In genomic region chr9:34318163-34318790, GRCh38 we compare ENCODE assay signal across 1 cellular context.
TF ChIP-seq lines count a peak whose summit lies in the region.

No MANE protein-coding gene starts in this region.

TF ChIP-seq in H1, 55 proteins besides CTCF, POLR2A, EP300 and RAD21:
- TF ChIP-seq POU5F1 (IDR thresholded peaks at IDR 0.05; ENCODE audit: low read depth, low read length) (no peak), MAFK (IDR thresholded peaks at IDR 0.05; ENCODE audit: low read depth, low read length) (no peak), SP2 (IDR thresholded peaks at IDR 0.05; ENCODE audit: low read length) (no peak), NRF1 (IDR thresholded peaks at IDR 0.05; ENCODE audit: low read depth, low read length) (no peak), BCL11A (IDR thresholded peaks at IDR 0.05; ENCODE audit: low read depth in 2 of 2, low read length in 2 of 2) (no peak), BACH1 (IDR thresholded peaks at IDR 0.05; ENCODE audit: low read length) (no peak), GTF2F1 (IDR thresholded peaks at IDR 0.05; ENCODE audit: borderline replicate concordance, low read depth, low read length) (no peak), EGR1 (IDR thresholded peaks at IDR 0.05; ENCODE audit: borderline replicate concordance, low read depth, low read length) (no peak), FOSL1 (IDR thresholded peaks at IDR 0.05; ENCODE audit: insufficient read depth, low read depth, low read length) (no peak), SRF (IDR thresholded peaks at IDR 0.05; ENCODE audit: low read depth, low read length) (no peak), TAF7 (optimal IDR thresholded peaks at IDR 0.05; ENCODE audit: borderline replicate concordance, low read depth, low read length) (no peak), SP1 (IDR thresholded peaks at IDR 0.05; ENCODE audit: low read depth, low read length) (no peak), CEBPB (IDR thresholded peaks at IDR 0.05; ENCODE audit: low read depth, low read length) (no peak), TAF1 (IDR thresholded peaks at IDR 0.05; ENCODE audit: low read depth, low read length) (no peak), KDM5A (IDR thresholded peaks at IDR 0.05; ENCODE audit: low read length) (no peak), RBBP5 (IDR thresholded peaks at IDR 0.05; ENCODE audit: borderline replicate concordance, low read depth, low read length) (no peak), ASH2L (IDR thresholded peaks at IDR 0.05; ENCODE audit: low read length) (no peak), POLR2AphosphoS5 (IDR thresholded peaks at IDR 0.05; ENCODE audit: low read depth, low read length) (no peak)
- TF ChIP-seq, protein P1, sequence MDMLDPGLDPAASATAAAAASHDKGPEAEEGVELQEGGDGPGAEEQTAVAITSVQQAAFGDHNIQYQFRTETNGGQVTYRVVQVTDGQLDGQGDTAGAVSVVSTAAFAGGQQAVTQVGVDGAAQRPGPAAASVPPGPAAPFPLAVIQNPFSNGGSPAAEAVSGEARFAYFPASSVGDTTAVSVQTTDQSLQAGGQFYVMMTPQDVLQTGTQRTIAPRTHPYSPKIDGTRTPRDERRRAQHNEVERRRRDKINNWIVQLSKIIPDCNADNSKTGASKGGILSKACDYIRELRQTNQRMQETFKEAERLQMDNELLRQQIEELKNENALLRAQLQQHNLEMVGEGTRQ (IDR thresholded peaks at IDR 0.05; ENCODE audit: low read length) = no peak
